Comparison of ENCODE assay signal across 8 cellular contexts in the genomic region with DNA sequence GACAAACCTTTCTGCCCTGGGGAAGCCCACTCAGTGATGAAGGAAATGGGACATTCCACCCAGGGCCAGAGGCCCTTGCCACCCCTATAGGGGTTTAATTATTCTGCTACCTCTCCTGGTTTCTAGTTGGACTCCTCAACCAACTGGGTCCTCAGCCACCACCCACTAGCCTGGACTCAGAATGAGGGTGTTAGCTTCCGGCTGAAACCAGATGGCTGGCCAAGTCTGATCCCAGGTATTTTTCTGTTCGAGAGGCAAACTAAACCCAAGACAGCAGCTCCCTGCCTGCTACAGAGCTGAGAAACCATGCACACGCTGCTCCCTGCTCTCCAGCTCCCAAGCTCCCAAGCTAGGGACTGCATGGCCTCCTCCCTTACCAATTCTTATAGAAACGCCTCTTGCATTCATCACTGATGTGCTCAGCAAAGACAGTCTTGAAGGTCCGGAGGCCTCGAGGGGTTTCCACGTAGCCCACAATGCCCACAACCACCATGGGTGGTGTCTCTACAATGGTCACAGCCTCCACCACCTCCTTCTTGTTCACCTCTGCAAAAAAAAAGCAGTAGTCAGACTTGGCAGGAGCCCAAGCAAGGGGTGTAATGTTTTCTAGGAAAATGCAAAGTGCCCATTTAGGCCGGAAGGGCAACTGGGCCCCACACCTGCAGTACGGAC. TPM values are rescaled to one million over a fixed set of nuclear protein-coding genes. Genes with fewer than 3 reads are reported as not detected.
DNase-seq lines count a peak whose midpoint lies in the region; ATAC-seq, FAIRE-seq and TF ChIP-seq lines count a peak whose summit lies in the region.

No MANE protein-coding gene starts in this region.

- WGBS in K562 (ENCODE audit: insufficient coverage, low coverage, missing lambda C conversion rate): 1% methylated on average over 7 of the region's 9 CpGs
- 51 to 61% methylated on average over 6 to 9 of the region's 9 CpGs for WGBS in mesodermal cell (ENCODE audit: insufficient coverage in 2 of 2), 2 experiments

- H3K27ac ChIP-seq in K562 (ENCODE audit: extremely low read depth, low read depth, low read length) (peak overlapping the region; percentile 86), mesodermal cell (ENCODE audit: low read depth, low read length, severe bottlenecking) (peak overlapping the region; percentile 62)

- no peaks in the 10 kb centered on the region for H3K27me3 ChIP-seq in K562 (ENCODE audit: control insufficient read depth in 2 of 2, insufficient read depth in 2 of 2, low read length in 2 of 2)

- no peak; the same call in 1 of the 2 replicates for TF ChIP-seq POLR2A in K562 (conservative IDR thresholded peaks at IDR 0.05)

- intact Hi-C loops in K562 (cut with micrococcal nuclease): no loop called here

- peak overlapping the region; percentile 99 for H3K4me2 ChIP-seq in K562 (ENCODE audit: insufficient read depth, low read length)

- peaks cover 3% of the 10 kb centered on the region for H3K9me1 ChIP-seq in K562 (ENCODE audit: control insufficient read depth, insufficient read depth, low read length)

- CTCF ChIA-PET in K562 (lab: Yijun Ruan, JAX; ENCODE audit: low intra/inter-chr PET ratio): interaction anchor here (1.2 to 1.4 kb wide), 2 partner anchors 147 to 182 kb away, joined by 4 to 7 read pairs; no protein-coding TSS in a partner anchor

- peaks cover 67% of the 10 kb centered on the region for H3K79me2 ChIP-seq in K562 (ENCODE audit: control insufficient read depth, insufficient read depth, low read length)

- TF ChIP-seq CTCF in LNCaP clone FGC (IDR thresholded peaks at IDR 0.05; ENCODE audit: control insufficient read depth, extremely low read depth, insufficient read depth) (no peak), K562 (IDR thresholded peaks at IDR 0.05 in 2 of 3, conservative IDR thresholded peaks at IDR 0.05 in 1 of 3; ENCODE audit: insufficient read depth in 2 of 3, low read depth in 1 of 3, low read length in 3 of 3) (no peak)

- H3K4me1 ChIP-seq in K562 (replicated peaks in 1 of 2; ENCODE audit: control insufficient read depth in 2 of 2, insufficient read depth in 2 of 2, low read length in 2 of 2) (peaks cover 15 to 34% of the 10 kb centered on the region in 2 experiments; a peak in 4 of 5 replicates), mesodermal cell (ENCODE audit: control insufficient read depth, insufficient read depth, low read length, poor library complexity, severe bottlenecking) (peaks cover 37% of the 10 kb centered on the region)

- POLR2A ChIA-PET in K562 (lab: Yijun Ruan, JAX): interaction anchor here (0.5 to 7.1 kb wide), 44 partner anchors 11 to 673 kb away, joined by 3 to 136 read pairs (median 4); a partner anchor contains a TSS

- in situ Hi-C loops in K562 (cut with MboI): no loop called here

- H3K36me3 ChIP-seq in K562 (ENCODE audit: control insufficient read depth, insufficient read depth, low read length) (peaks cover 67% of the 10 kb centered on the region), mesodermal cell (ENCODE audit: control insufficient read depth, insufficient read depth, low read length) (peaks cover 69% of the 10 kb centered on the region)

- ATAC-seq in K562 (no peak), GM21423 (IDR thresholded peaks at IDR 0.05; ENCODE audit: unreplicated experiment) (no peak), GM18502 (IDR thresholded peaks at IDR 0.05; ENCODE audit: poor library complexity, unreplicated experiment) (no peak)

- H3K9me3 ChIP-seq in K562 (replicated peaks; ENCODE audit: control insufficient read depth, insufficient read depth, low read depth, low read length) (no peaks in the 10 kb centered on the region), mesodermal cell (ENCODE audit: control insufficient read depth, low read length) (no peaks in the 10 kb centered on the region)

- no peak for FAIRE-seq in K562 (lab: Jason Lieb, UNC)

- no peak overlapping the region for H2AFZ ChIP-seq in K562 (ENCODE audit: low read depth, low read length)

- peaks cover 66% of the 10 kb centered on the region for H4K20me1 ChIP-seq in K562 (replicated peaks; ENCODE audit: control insufficient read depth, insufficient read depth, low read length)

- no peak for TF ChIP-seq EP300 in K562 (IDR thresholded peaks at IDR 0.05; ENCODE audit: low read length)

- H3K4me3 ChIP-seq in LNCaP clone FGC (ENCODE audit: low read depth, low read length): peak overlapping the region; percentile 96
- H3K4me3 ChIP-seq in K562: peak overlapping the region; percentile 69
- peak overlapping the region; percentile 92 for H3K4me3 ChIP-seq in mesodermal cell (ENCODE audit: extremely low read depth, insufficient read depth, low read length, poor library complexity, severe bottlenecking)

- no TSS peak for BruUV-seq in K562 (replicated peaks; lab: Mats Ljungman, UMichigan)

- peak overlapping the region; percentile 96 to 100 for H3K9ac ChIP-seq in K562 (ENCODE audit: insufficient read depth in 1 of 2, low read depth in 2 of 2, low read length in 2 of 2)

- TF ChIP-seq RAD21 in K562 (CRISPR knock-in tag; conservative IDR thresholded peaks at IDR 0.05 in 1 of 2, IDR thresholded peaks at IDR 0.05 in 1 of 2): no peak

- DNase-seq in D341Med (ENCODE audit: low spot score) (peak; percentile 22), LNCaP clone FGC (ENCODE audit: low read depth) (no peak), K562 (ENCODE audit: extremely low read depth in 1 of 4, low spot score in 3 of 4) (no peak), NCI-H1105 (lab: John Stamatoyannopoulos, UW) (no peak), NCI-H1694 treated with DMSO at 0.1 percent for 48 hours (lab: John Stamatoyannopoulos, UW) (no peak)

TF ChIP-seq in K562, 482 proteins besides CTCF, POLR2A, EP300 and RAD21 (continues in another document):
- no peak for TF ChIP-seq KDM2B (CRISPR knock-in tag; IDR thresholded peaks at IDR 0.05)
- no peak for TF ChIP-seq EZH2 (IDR thresholded peaks at IDR 0.05; ENCODE audit: borderline replicate concordance, low read depth, low read length)
- peak; percentile 18 for TF ChIP-seq PRPF4 (IDR thresholded peaks at IDR 0.05; ENCODE audit: insufficient read depth, low read depth, low read length, poor library complexity, severe bottlenecking)
- no peak for TF ChIP-seq HMG20B (CRISPR knock-in tag; IDR thresholded peaks at IDR 0.05)
- peak; percentile 78 for TF ChIP-seq RBFOX2 (IDR thresholded peaks at IDR 0.05; ENCODE audit: low read depth, low read length)
- no peak for TF ChIP-seq KLF6 (CRISPR knock-in tag; IDR thresholded peaks at IDR 0.05; ENCODE audit: borderline replicate concordance)

RNA-seq across cellular contexts. Expression of a gene that starts 2.2 kb away (rescaled TPM):
- total RNA-seq in K562 (2011; cell fraction: chromatin; rRNA removed; ENCODE audit: low replicate concordance): 772 and 1,506 TPM in 2 replicates
- 1,570 and 1,591 TPM in 2 replicates for total RNA-seq in K562 (2011; cell fraction: nucleolus; rRNA removed)
- 1,390 and 1,690 TPM in 2 replicates for total RNA-seq in K562 (2011; cell fraction: nucleoplasm; rRNA removed)
- 2,245 and 2,417 TPM in 2 replicates for total RNA-seq in K562 (2014; rRNA removed)
- 1,384 and 1,624 TPM in 2 replicates for total RNA-seq in K562 (2014; rRNA removed; fragmentation: Illumina TruSeq; extraction: Trizol)
- 1,989 and 2,037 TPM in 2 replicates for total RNA-seq in K562 (2015; rRNA removed; fragmentation: Illumina TruSeq; extraction: Trizol)
- 1,960 and 1,995 TPM in 2 replicates for total RNA-seq in K562 (2021)
- polyA plus RNA-seq in K562 (2011; rRNA removed): 3,220 and 3,989 TPM in 2 replicates
- 4,199 and 5,450 TPM in 2 replicates for polyA plus RNA-seq in K562 (2011; cell fraction: cytosol; rRNA removed)
- 2,091 and 2,598 TPM in 2 replicates for polyA plus RNA-seq in K562 (2011; cell fraction: nucleus; rRNA removed)
- 3,035 and 4,256 TPM in 2 replicates for polyA plus RNA-seq in K562 (2012)
- 2,565 and 2,747 TPM in 2 replicates for polyA plus RNA-seq in K562 (2014; fragmentation: Illumina TruSeq; extraction: Trizol)
- 1,000 to 10,000 TPM; 3,338 to 4,066 TPM for polyA plus RNA-seq in K562 (2014; fragmentation: Nextera tagmentation; extraction: Ambion mirVana)
- 2,749 and 3,057 TPM in 2 replicates for polyA plus RNA-seq in K562 (2014; rRNA removed)
- polyA minus RNA-seq in K562 (2011; rRNA and poly(A)+ RNA removed): 1,664 and 1,688 TPM in 2 replicates
- polyA minus RNA-seq in K562 (2011; cell fraction: cytosol; rRNA and poly(A)+ RNA removed): 1,079 and 1,282 TPM in 2 replicates
- 554 and 1,072 TPM in 2 replicates for polyA minus RNA-seq in K562 (2011; cell fraction: nucleus; rRNA and poly(A)+ RNA removed)
- polyA plus RNA-seq in mesodermal cell (2013, experiment 1 of 2): 2,523 TPM
- 2,399 TPM for polyA plus RNA-seq in mesodermal cell (2013, experiment 2 of 2)

RNA-seq across cellular contexts. Expression of a gene that starts 32.6 kb away (rescaled TPM):
- 9.8 and 30.7 TPM in 2 replicates for total RNA-seq in K562 (2011; cell fraction: chromatin; rRNA removed; ENCODE audit: low replicate concordance)
- 20.4 and 25.8 TPM in 2 replicates for total RNA-seq in K562 (2011; cell fraction: nucleolus; rRNA removed)
- 17.7 and 21.5 TPM in 2 replicates for total RNA-seq in K562 (2011; cell fraction: nucleoplasm; rRNA removed)
- total RNA-seq in K562 (2014; rRNA removed): 3.6 and 6.9 TPM in 2 replicates
- total RNA-seq in K562 (2014; rRNA removed; fragmentation: Illumina TruSeq; extraction: Trizol): 1.4 and 2.1 TPM in 2 replicates
- 3.2 and 3.3 TPM in 2 replicates for total RNA-seq in K562 (2015; rRNA removed; fragmentation: Illumina TruSeq; extraction: Trizol)
- total RNA-seq in K562 (2021): 12.5 and 13.6 TPM in 2 replicates
- 10.6 and 16.2 TPM in 2 replicates for polyA plus RNA-seq in K562 (2011; rRNA removed)
- 20.6 and 62.9 TPM in 2 replicates for polyA plus RNA-seq in K562 (2011; cell fraction: cytosol; rRNA removed)
- 38.1 and 50.4 TPM in 2 replicates for polyA plus RNA-seq in K562 (2011; cell fraction: nucleus; rRNA removed)
- polyA plus RNA-seq in K562 (2012): 11.2 and 11.6 TPM in 2 replicates
- 5.5 and 10.0 TPM in 2 replicates for polyA plus RNA-seq in K562 (2014; fragmentation: Illumina TruSeq; extraction: Trizol)
- polyA plus RNA-seq in K562 (2014; fragmentation: Nextera tagmentation; extraction: Ambion mirVana): 1 to 10 TPM; 1.8 to 2.3 TPM
- polyA plus RNA-seq in K562 (2014; rRNA removed): 13.7 and 15.9 TPM in 2 replicates
- 3.3 and 3.6 TPM in 2 replicates for polyA minus RNA-seq in K562 (2011; rRNA and poly(A)+ RNA removed)
- 10.2 and 12.4 TPM in 2 replicates for polyA minus RNA-seq in K562 (2011; cell fraction: cytosol; rRNA and poly(A)+ RNA removed)
- 10.4 and 13.6 TPM in 2 replicates for polyA minus RNA-seq in K562 (2011; cell fraction: nucleus; rRNA and poly(A)+ RNA removed)
- 37.9 TPM for polyA plus RNA-seq in mesodermal cell (2013, experiment 1 of 2)
- polyA plus RNA-seq in mesodermal cell (2013, experiment 2 of 2): 29.3 TPM
